26 cellular contexts compared by ENCODE assay signal in genomic region chr1:59917026-59917784, GRCh38. TPM values are rescaled to one million over a fixed set of nuclear protein-coding genes. Genes with fewer than 3 reads are reported as not detected.
A peak's percentile ranks its signal among the peaks of the same experiment; 100 is the strongest.
DNase-seq lines count a peak whose midpoint lies in the region; ATAC-seq and TF ChIP-seq lines count a peak whose summit lies in the region.
"Had no signal": no experiment of that assay in that cellular context is flagged by ENCODE, and none has a peak within 500 bp of the region (broad histone marks: within the 10 kb centered on the region; RNA-seq: fewer than 3 reads in every experiment).

No MANE protein-coding gene starts in this region.

- H3K36me3 Mint-ChIP-seq in T-cell = peaks cover under 1% of the 10 kb centered on the region
- H3K36me3 Mint-ChIP-seq: activated naive CD4-positive, alpha-beta T cell treated with anti-CD3 and anti-CD28 coated beads, Interleukin-2, amount 10 ng/mL, durations not matched to agents 7 days and 5 days; CD4-positive, CD25-positive, alpha-beta regulatory T cell had no signal

- H3K27me3 Mint-ChIP-seq in T-cell = peaks cover 4 to 17% of the 10 kb centered on the region in 2 donors
- H3K27me3 Mint-ChIP-seq: activated CD4-positive, alpha-beta T cell treated with anti-CD3 and anti-CD28 coated beads, Interleukin-2, amount 10 ng/mL, durations not matched to agents 7 days and 5 days; activated naive CD4-positive, alpha-beta T cell treated with anti-CD3 and anti-CD28 coated beads, Interleukin-2, amount 10 ng/mL, durations not matched to agents 7 days and 5 days; naive thymus-derived CD4-positive, alpha-beta T cell; stimulated activated naive CD8-positive, alpha-beta T cell treated with anti-CD3 and anti-CD28 coated beads, Interleukin-15, amount 100 ng/mL, for 72 hours had no signal

- ATAC-seq in T-cell (replicated peaks in 1 of 4) (no peak), mucosa of descending colon (no peak)
- ATAC-seq: activated T-cell treated with anti-CD3 and anti-CD28 coated beads, Interleukin-2, amount 50 U/mL, for 72 hours; HCT116; HepG2; naive thymus-derived CD4-positive, alpha-beta T cell; stimulated activated naive CD8-positive, alpha-beta T cell treated with anti-CD3 and anti-CD28 coated beads, Interleukin-15, amount 100 ng/mL, for 72 hours had no signal

- H3K4me3 ChIP-seq in HEK293 (ENCODE audit: low read depth, low read length) (no peak overlapping the region), mucosa of descending colon (no peak overlapping the region)
- H3K4me3 ChIP-seq: pancreas had no signal

- H3K9me3 ChIP-seq in HEK293 (ENCODE audit: control insufficient read depth, insufficient read depth, low read depth, low read length) = no peaks in the 10 kb centered on the region
- H3K9me3 ChIP-seq in mucosa of descending colon = no peaks in the 10 kb centered on the region
- H3K9me3 ChIP-seq: pancreas, SK-N-SH had no signal

- CTCF ChIA-PET in HEK293 (lab: Yijun Ruan, JAX) (interaction anchor here (0.5 to 1.2 kb wide), 3 partner anchors 10 to 26 kb away, joined by 3 read pairs; no protein-coding TSS in a partner anchor), T-cell (lab: Charles Lee) (interaction anchor here in 1 of 2 donors (0.5 kb wide), 1 partner anchor 1126 kb away, joined by 3 read pairs; no protein-coding TSS in a partner anchor)

- POLR2A ChIA-PET in HEK293 (lab: Yijun Ruan, JAX) = no interaction called here
- POLR2A ChIA-PET in T-cell (lab: Charles Lee) = no interaction called here

- no peak overlapping the region for H3K4me3 Mint-ChIP-seq in T-cell
- H3K4me3 Mint-ChIP-seq: activated CD4-positive, alpha-beta T cell treated with anti-CD3 and anti-CD28 coated beads, Interleukin-2, amount 10 ng/mL, durations not matched to agents 7 days and 5 days; activated naive CD4-positive, alpha-beta T cell treated with anti-CD3 and anti-CD28 coated beads, Interleukin-2, amount 10 ng/mL, durations not matched to agents 7 days and 5 days; activated T-cell treated with anti-CD3 and anti-CD28 coated beads, Interleukin-2, amount 50 U/mL, for 72 hours; CD4-positive, CD25-positive, alpha-beta regulatory T cell; naive thymus-derived CD4-positive, alpha-beta T cell; stimulated activated naive CD8-positive, alpha-beta T cell treated with anti-CD3 and anti-CD28 coated beads, Interleukin-15, amount 100 ng/mL, for 72 hours had no signal

- no peaks in the 10 kb centered on the region for H3K9me3 Mint-ChIP-seq in T-cell
- H3K9me3 Mint-ChIP-seq: activated CD4-positive, alpha-beta T cell treated with anti-CD3 and anti-CD28 coated beads, Interleukin-2, amount 10 ng/mL, durations not matched to agents 7 days and 5 days; activated naive CD4-positive, alpha-beta T cell treated with anti-CD3 and anti-CD28 coated beads, Interleukin-2, amount 10 ng/mL, durations not matched to agents 7 days and 5 days; activated T-cell treated with anti-CD3 and anti-CD28 coated beads, Interleukin-2, amount 50 U/mL, for 72 hours; stimulated activated naive CD8-positive, alpha-beta T cell treated with anti-CD3 and anti-CD28 coated beads, Interleukin-15, amount 100 ng/mL, for 72 hours had no signal

- H3K4me1 ChIP-seq in HEK293 (ENCODE audit: control insufficient read depth, insufficient read depth, low read length) (no peaks in the 10 kb centered on the region), mucosa of descending colon (ENCODE audit: low read depth) (peaks cover 8% of the 10 kb centered on the region)
- H3K4me1 ChIP-seq: pancreas had no signal

- intact Hi-C loops in mucosa of descending colon (cut with DNase I, micrococcal nuclease) = no loop called here

- TF ChIP-seq CTCF in HEK293 (tag by site-specific recombination; IDR thresholded peaks at IDR 0.05) (no peak), mucosa of descending colon (IDR thresholded peaks at IDR 0.05) (no peak)

- H3K4me1 Mint-ChIP-seq in T-cell = no peaks in the 10 kb centered on the region
- H3K4me1 Mint-ChIP-seq: CD4-positive, CD25-positive, alpha-beta regulatory T cell; stimulated activated naive CD8-positive, alpha-beta T cell treated with anti-CD3 and anti-CD28 coated beads, Interleukin-15, amount 100 ng/mL, for 72 hours had no signal

- no peak overlapping the region for H3K27ac Mint-ChIP-seq in T-cell
- H3K27ac Mint-ChIP-seq: activated CD4-positive, alpha-beta T cell treated with anti-CD3 and anti-CD28 coated beads, Interleukin-2, amount 10 ng/mL, durations not matched to agents 7 days and 5 days; activated naive CD4-positive, alpha-beta T cell treated with anti-CD3 and anti-CD28 coated beads, Interleukin-2, amount 10 ng/mL, durations not matched to agents 7 days and 5 days; activated T-cell treated with anti-CD3 and anti-CD28 coated beads, Interleukin-2, amount 50 U/mL, for 72 hours; CD4-positive, CD25-positive, alpha-beta regulatory T cell; naive thymus-derived CD4-positive, alpha-beta T cell; stimulated activated naive CD8-positive, alpha-beta T cell treated with anti-CD3 and anti-CD28 coated beads, Interleukin-15, amount 100 ng/mL, for 72 hours had no signal

- no peak overlapping the region for H3K27ac ChIP-seq in HEK293 (ENCODE audit: extremely low read depth, low read depth, low read length)

- no peaks in the 10 kb centered on the region for H3K36me3 ChIP-seq in HEK293 (ENCODE audit: control insufficient read depth in 2 of 2, insufficient read depth in 1 of 2, low read length in 2 of 2)
- no peaks in the 10 kb centered on the region for H3K36me3 ChIP-seq in mucosa of descending colon (ENCODE audit: low read depth)
- H3K36me3 ChIP-seq: pancreas had no signal

- DNase-seq in astrocyte of the hippocampus (ENCODE audit: low read depth, low spot score) = peak; percentile 7
- peak; percentile 78 to 87 for DNase-seq in hippocampal formation (lab: John Stamatoyannopoulos, UW)
- peak; percentile 97 for DNase-seq in pons (ENCODE audit: low spot score)
- DNase-seq in T-cell = no peak
- DNase-seq in activated CD4-positive, alpha-beta T cell treated with anti-CD3 and anti-CD28 coated beads for 1 hour = no peak
- no peak for DNase-seq in mucosa of descending colon
- DNase-seq: activated CD4-positive, alpha-beta T cell treated with anti-CD3 and anti-CD28 coated beads, Interleukin-2, amount 10 ng/mL, durations not matched to agents 7 days and 5 days; activated naive CD4-positive, alpha-beta T cell treated with anti-CD3 and anti-CD28 coated beads, Interleukin-2, amount 10 ng/mL, durations not matched to agents 7 days and 5 days; activated T-cell treated with anti-CD3 and anti-CD28 coated beads, Interleukin-2, amount 50 U/mL, for 72 hours; aorta; CD4-positive, CD25-positive, alpha-beta regulatory T cell; DMS 273 treated with DMSO at 0.1 percent for 48 hours; effector memory CD4-positive, alpha-beta T cell; foreskin fibroblast; Kasumi-1; kidney; naive thymus-derived CD4-positive, alpha-beta T cell; NCI-H1694; NCI-H69; pancreas; SK-N-SH; stimulated activated naive CD8-positive, alpha-beta T cell treated with anti-CD3 and anti-CD28 coated beads, Interleukin-15, amount 100 ng/mL, for 72 hours; trophoblast cell had no signal

TF ChIP-seq in HEK293, 187 proteins besides CTCF, POLR2A, EP300 and RAD21:
- TF ChIP-seq PRDM1 (tag by site-specific recombination; IDR thresholded peaks at IDR 0.05) (peak; percentile 91), ZNF426 (tag by site-specific recombination; IDR thresholded peaks at IDR 0.05) (no peak)

RNA-seq across cellular contexts. Expression of gene CYP2J2, which starts 9.4 kb away (rescaled TPM):
- total RNA-seq in T-cell (1 to 10 TPM in 1 of 5 donors, under 1 TPM in 4; 0.66 to 1.8 (median 0.69) TPM), mucosa of descending colon (10 to 100 TPM; 21.8 to 58.6 (median 45.6) TPM)
- total RNA-seq: CD4-positive, CD25-positive, alpha-beta regulatory T cell had no signal

Comparison
In these comparisons a context has a peak if more than half of its experiments do, and no peak if none do; other contexts are left out.
1. DNase-seq: peak in astrocyte of the hippocampus (single experiment), hippocampal formation (2 of 2) and pons (single experiment); none in T-cell (0 of 34), activated CD4-positive, alpha-beta T cell treated with anti-CD3 and anti-CD28 coated beads for 1 hour (single experiment) and mucosa of descending colon (0 of 3).
2. RNA of gene CYP2J2, which starts 9.4 kb away (total RNA-seq): 21.8 to 58.6 TPM in mucosa of descending colon; 0.66 to 1.8 TPM in T-cell; every median in the first group is over 4 times any median in the second.